In the genomic region with DNA sequence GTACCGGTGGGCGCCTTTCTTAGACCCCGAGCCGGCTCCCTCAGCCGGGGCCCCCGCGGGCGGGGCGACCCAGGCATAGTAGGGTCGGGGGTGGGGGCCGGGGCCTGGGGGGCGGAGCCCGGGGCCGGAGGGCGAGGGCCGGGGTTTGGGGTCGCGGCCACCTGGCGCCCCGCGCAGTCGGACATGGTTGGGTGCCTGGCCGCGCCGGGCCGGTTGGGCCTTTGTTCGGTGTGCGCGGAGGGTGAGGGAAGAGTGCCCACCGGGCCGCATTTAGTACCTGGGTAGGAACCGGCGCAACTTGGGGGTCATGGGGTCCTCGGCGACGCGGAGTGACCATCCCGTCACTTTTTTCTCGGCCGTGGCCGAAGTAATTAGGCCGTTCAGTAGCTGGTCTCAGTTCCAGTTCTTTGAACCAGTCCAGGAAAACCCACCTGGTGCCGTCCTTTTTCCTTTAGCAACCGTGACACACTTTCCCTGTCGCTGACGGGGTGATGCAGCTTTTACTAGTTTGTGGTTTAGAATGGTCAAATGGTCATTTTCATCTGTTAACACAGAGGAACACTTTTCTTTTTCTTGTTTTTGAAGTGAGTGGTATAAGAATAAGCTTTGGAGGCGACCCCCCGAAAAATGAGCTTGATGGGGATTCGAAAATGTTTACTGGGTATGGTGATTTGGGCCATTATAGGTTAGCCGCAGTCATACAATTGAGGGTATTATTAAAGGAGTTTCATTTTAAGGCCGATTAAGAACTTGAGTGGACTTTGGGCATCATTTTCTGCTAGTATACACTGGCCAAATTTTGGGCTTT, we compare ENCODE assay signal across 7 cellular contexts. TPM values are rescaled to one million over a fixed set of nuclear protein-coding genes. Genes with fewer than 3 reads are reported as not detected.
DNase-seq lines count a peak whose midpoint lies in the region; ATAC-seq and TF ChIP-seq lines count a peak whose summit lies in the region.

No MANE protein-coding gene starts in this region.

- peak overlapping the region; percentile 83 for H3K27ac ChIP-seq in HL-60 (replicated peaks)
- no peak overlapping the region for H3K27ac ChIP-seq in iPS DF 6.9 (ENCODE audit: low read length)
- no peak overlapping the region for H3K27ac ChIP-seq in skeletal muscle tissue (ENCODE audit: low read depth, low read length)

- no peaks in the 10 kb centered on the region for H3K9me3 Mint-ChIP-seq in activated naive CD8-positive, alpha-beta T cell (ENCODE audit: low read depth)

- H3K4me1 Mint-ChIP-seq in activated naive CD8-positive, alpha-beta T cell (ENCODE audit: low read depth), result peaks cover 41% of the 10 kb centered on the region

- peak overlapping the region; percentile 90 for H3K4me3 ChIP-seq in HL-60 (replicated peaks; ENCODE audit: insufficient read depth, low read length)
- peak overlapping the region; percentile 66 for H3K4me3 ChIP-seq in iPS DF 6.9 (ENCODE audit: low read length)
- peak overlapping the region; percentile 71 to 72 (median 71) for H3K4me3 ChIP-seq in skeletal muscle tissue (ENCODE audit: low read length in 3 of 3)

- H3K27me3 Mint-ChIP-seq in activated naive CD8-positive, alpha-beta T cell, result no peaks in the 10 kb centered on the region

- H3K36me3 ChIP-seq in iPS DF 6.9 (ENCODE audit: control insufficient read depth, insufficient read depth, low read length) (no peaks in the 10 kb centered on the region; the same call in 1 of the 2 replicates), skeletal muscle tissue (ENCODE audit: control insufficient read depth in 3 of 3, insufficient read depth in 3 of 3, low read length in 3 of 3) (peaks cover 0 to 3% (median 0%) of the 10 kb centered on the region in 3 donors)

- peak overlapping the region; percentile 95 for H3K4me3 Mint-ChIP-seq in activated naive CD8-positive, alpha-beta T cell

- H3K27me3 ChIP-seq in HL-60 (ENCODE audit: insufficient read depth, poor library complexity, severe bottlenecking) (no peaks in the 10 kb centered on the region), iPS DF 6.9 (ENCODE audit: control insufficient read depth, insufficient read depth, low read length) (no peaks in the 10 kb centered on the region), skeletal muscle tissue (ENCODE audit: control insufficient read depth in 3 of 3, insufficient read depth in 3 of 3, low read length in 3 of 3) (peaks cover 0 to 9% (median 0%) of the 10 kb centered on the region in 3 donors)

- peak overlapping the region; percentile 99 for H3K27ac Mint-ChIP-seq in activated naive CD8-positive, alpha-beta T cell

- peaks cover 9% of the 10 kb centered on the region for H3K36me3 Mint-ChIP-seq in activated naive CD8-positive, alpha-beta T cell

- H3K9me3 ChIP-seq in iPS DF 6.9 (ENCODE audit: control insufficient read depth, insufficient read depth, low read length) (no peaks in the 10 kb centered on the region), skeletal muscle tissue (ENCODE audit: control insufficient read depth in 3 of 3, low read length in 3 of 3) (no peaks in the 10 kb centered on the region)

- no peak for TF ChIP-seq CTCF in HL-60 (IDR thresholded peaks at IDR 0.05; ENCODE audit: insufficient read depth, low read length)

- ATAC-seq in GM19023 (IDR thresholded peaks at IDR 0.05; ENCODE audit: unreplicated experiment) (peak; percentile 1), HG03342 (IDR thresholded peaks at IDR 0.05; ENCODE audit: unreplicated experiment) (no peak)

- H3K4me1 ChIP-seq in iPS DF 6.9 (ENCODE audit: control insufficient read depth, insufficient read depth, low read length) (no peaks in the 10 kb centered on the region), skeletal muscle tissue (ENCODE audit: control insufficient read depth in 3 of 3, insufficient read depth in 3 of 3, low read length in 3 of 3) (peaks cover 14 to 27% (median 16%) of the 10 kb centered on the region in 3 donors)

- peak overlapping the region; percentile 28 to 64 (median 51) for H3K9ac ChIP-seq in skeletal muscle tissue (ENCODE audit: low read depth in 1 of 3, low read length in 3 of 3)

- no CpG with 5 or more reads among the region's 51 CpGs for WGBS in iPS DF 6.9 (ENCODE audit: insufficient coverage, insufficient read length)

- no peak for DNase-seq in HL-60 (ENCODE audit: low read depth in 1 of 2, low spot score in 1 of 2)
- no peak for DNase-seq in iPS DF 6.9 (ENCODE audit: low read depth, low spot score)
- DNase-seq in mesenteric fat pad (ENCODE audit: low spot score), result no peak

RNA-seq across cellular contexts. Expression of gene CKS2, which starts 0.6 kb away (rescaled TPM):
- total RNA-seq in skeletal muscle tissue (25.6 TPM), mesenteric fat pad (6.5 TPM)

RNA-seq across cellular contexts. Expression of gene SECISBP2, which starts 6.8 kb away (rescaled TPM):
- total RNA-seq in skeletal muscle tissue (42.8 TPM), mesenteric fat pad (37.7 TPM)
